Comparison of ENCODE assay signal across 14 cellular contexts in the genomic region with DNA sequence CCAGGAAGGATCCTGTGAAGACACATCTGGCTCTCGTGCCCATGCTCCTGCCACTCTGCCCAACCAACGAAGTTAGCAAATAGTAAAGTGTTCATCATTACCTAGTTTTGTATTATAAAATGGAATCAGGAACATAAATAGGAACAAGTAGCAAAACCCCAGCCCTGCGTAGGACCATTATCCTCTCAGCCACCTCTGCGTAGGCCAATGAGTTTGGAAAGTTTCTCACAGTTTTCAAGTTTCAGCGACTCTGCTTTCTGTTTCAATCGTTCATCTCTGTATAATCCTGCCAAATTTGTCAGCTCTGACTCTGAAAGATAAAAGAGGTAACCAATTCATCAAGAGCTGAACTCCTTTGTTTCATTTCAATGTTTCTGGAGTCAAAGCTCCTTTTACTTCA. TPM values are rescaled to one million over a fixed set of nuclear protein-coding genes. Genes with fewer than 3 reads are reported as not detected.
DNase-seq lines count a peak whose midpoint lies in the region; ATAC-seq, FAIRE-seq and TF ChIP-seq lines count a peak whose summit lies in the region.
"Had no signal": no experiment of that assay in that cellular context is flagged by ENCODE, and none has a peak within 500 bp of the region (broad histone marks: within the 10 kb centered on the region; RNA-seq: fewer than 3 reads in every experiment).

No MANE protein-coding gene starts in this region.

- 35% methylated on average over 6 of the region's 6 CpGs for WGBS in GM12878 (ENCODE audit: insufficient coverage, insufficient replicate concordance, low lambda C conversion rate, missing lambda C conversion rate)

- intact Hi-C loops in GM12878 (cut with micrococcal nuclease; ENCODE audit: unreplicated experiment) (no loop called here), kidney (cut with DNase I) (no loop called here)

- H3K27me3 Mint-ChIP-seq in activated naive CD4-positive, alpha-beta T cell treated with anti-CD3 and anti-CD28 coated beads, Interleukin-2, amount 50 U/mL, for 24 hours = no peaks in the 10 kb centered on the region
- no peaks in the 10 kb centered on the region for H3K27me3 Mint-ChIP-seq in stimulated activated naive CD8-positive, alpha-beta T cell treated with anti-CD3 and anti-CD28 coated beads, Interleukin-15, amount 100 ng/mL, for 72 hours

- POLR2A ChIA-PET in GM12878 (lab: Charles Lee) = interaction anchor here (0.6 to 3.4 kb wide), 9 partner anchors 8 to 142 kb away, joined by 3 to 14 read pairs (median 3); a partner anchor contains a TSS

- CTCF ChIA-PET in GM12878 (lab: Yijun Ruan, JAX) = interaction anchor here (0.6 to 3.8 kb wide), 9 partner anchors 9 to 161 kb away, joined by 3 to 24 read pairs (median 3); a partner anchor contains a TSS

- peak overlapping the region; percentile 23 for H3K4me3 Mint-ChIP-seq in activated naive CD4-positive, alpha-beta T cell treated with anti-CD3 and anti-CD28 coated beads, Interleukin-2, amount 50 U/mL, for 24 hours
- H3K4me3 Mint-ChIP-seq in stimulated activated naive CD8-positive, alpha-beta T cell treated with anti-CD3 and anti-CD28 coated beads, Interleukin-15, amount 100 ng/mL, for 72 hours = peak overlapping the region; percentile 55 to 69

- RAD21 ChIA-PET in GM12878 (lab: Charles Lee; ENCODE audit: unreplicated experiment) = interaction anchor here (0.5 to 3.6 kb wide), 7 partner anchors 10 to 1105 kb away, joined by 3 to 19 read pairs (median 4); a partner anchor contains a TSS

- H4K20me1 ChIP-seq in GM12878 (ENCODE audit: control insufficient read depth, insufficient read depth) = no peaks in the 10 kb centered on the region

- ATAC-seq in HG02798 (IDR thresholded peaks at IDR 0.05; ENCODE audit: poor library complexity, unreplicated experiment) (peak; percentile 59), GM12878 (peak; percentile 88), GM21381 (IDR thresholded peaks at IDR 0.05; ENCODE audit: unreplicated experiment) (no peak), HG03097 (IDR thresholded peaks at IDR 0.05; ENCODE audit: low FRiP score, unreplicated experiment) (no peak)
- peak; percentile 63 for ATAC-seq in stimulated activated naive CD8-positive, alpha-beta T cell treated with anti-CD3 and anti-CD28 coated beads, Interleukin-15, amount 100 ng/mL, for 72 hours

- in situ Hi-C loops in GM12878 (cut with MboI) = no loop called here

- no peaks in the 10 kb centered on the region for H3K36me3 Mint-ChIP-seq in activated naive CD4-positive, alpha-beta T cell treated with anti-CD3 and anti-CD28 coated beads, Interleukin-2, amount 50 U/mL, for 24 hours

- H2AFZ ChIP-seq in GM12878 (ENCODE audit: control insufficient read depth, low read depth, low read length) = peak overlapping the region; percentile 27

- FAIRE-seq in GM12878 (lab: Jason Lieb, UNC) (peak; percentile 57), kidney (lab: Jason Lieb, UNC) (no peak)
- FAIRE-seq: HTR-8/SVneo, islet of Langerhans, RCC 7860 had no signal

- no peaks in the 10 kb centered on the region for H3K27me3 ChIP-seq in GM12878 (replicated peaks in 1 of 2; ENCODE audit: control insufficient read depth in 2 of 2, insufficient read depth in 2 of 2, low read length in 1 of 2)

- TF ChIP-seq RAD21 in GM12878 (IDR thresholded peaks at IDR 0.05; ENCODE audit: insufficient read depth, low read depth, low read length) = no peak

- H3K9me3 ChIP-seq in GM12878 (replicated peaks; ENCODE audit: control insufficient read depth, insufficient read depth, low read length) (no peaks in the 10 kb centered on the region), kidney (ENCODE audit: control insufficient read depth in 1 of 2, low read length in 2 of 2) (no peaks in the 10 kb centered on the region)

- SMC1A ChIA-PET in GM12878 (lab: Charles Lee; ENCODE audit: uncharacterized antibody, unreplicated experiment) = interaction anchor here (0.8 to 3.2 kb wide), 12 partner anchors 7 to 163 kb away, joined by 3 to 19 read pairs (median 4); a partner anchor contains a TSS

- no peak for TF ChIP-seq EP300 in GM12878 (IDR thresholded peaks at IDR 0.05; ENCODE audit: borderline replicate concordance in 1 of 2, control insufficient read depth in 1 of 2, low read depth in 2 of 2, low read length in 2 of 2)

- H3K9me3 Mint-ChIP-seq in activated naive CD4-positive, alpha-beta T cell treated with anti-CD3 and anti-CD28 coated beads, Interleukin-2, amount 50 U/mL, for 24 hours = no peaks in the 10 kb centered on the region
- H3K9me3 Mint-ChIP-seq in stimulated activated naive CD8-positive, alpha-beta T cell treated with anti-CD3 and anti-CD28 coated beads, Interleukin-15, amount 100 ng/mL, for 72 hours = no peaks in the 10 kb centered on the region

- H3K4me1 Mint-ChIP-seq in activated naive CD4-positive, alpha-beta T cell treated with anti-CD3 and anti-CD28 coated beads, Interleukin-2, amount 50 U/mL, for 24 hours = peaks cover 34% of the 10 kb centered on the region
- peaks cover 56% of the 10 kb centered on the region for H3K4me1 Mint-ChIP-seq in stimulated activated naive CD8-positive, alpha-beta T cell treated with anti-CD3 and anti-CD28 coated beads, Interleukin-15, amount 100 ng/mL, for 72 hours

- peak overlapping the region; percentile 37 for H3K27ac Mint-ChIP-seq in activated naive CD4-positive, alpha-beta T cell treated with anti-CD3 and anti-CD28 coated beads, Interleukin-2, amount 50 U/mL, for 24 hours
- H3K27ac Mint-ChIP-seq in stimulated activated naive CD8-positive, alpha-beta T cell treated with anti-CD3 and anti-CD28 coated beads, Interleukin-15, amount 100 ng/mL, for 72 hours = peak overlapping the region; percentile 95

- no peaks in the 10 kb centered on the region for H3K79me2 ChIP-seq in GM12878 (ENCODE audit: control insufficient read depth, insufficient read depth, low read length)

- H3K4me2 ChIP-seq in GM12878 (ENCODE audit: control insufficient read depth, insufficient read depth) = peak overlapping the region; percentile 46

- DNase-seq in activated naive CD4-positive, alpha-beta T cell treated with Interleukin-2 at 50 U/mL for 16 hours = no peak
- DNase-seq in GM12878 (ENCODE audit: low read depth, low spot score) (no peak), kidney (no peak)
- DNase-seq in stimulated activated naive CD8-positive, alpha-beta T cell treated with anti-CD3 and anti-CD28 coated beads, Interleukin-15, amount 100 ng/mL, for 72 hours = no peak
- DNase-seq: NCI-H1048, T1000 had no signal

- no TSS peak for BruUV-seq in GM12878 (replicated peaks; lab: Mats Ljungman, UMichigan)

- H3K4me1 ChIP-seq in GM12878 (ENCODE audit: control insufficient read depth, insufficient read depth, low read length) = peaks cover 21% of the 10 kb centered on the region
- H3K4me1 ChIP-seq in kidney (ENCODE audit: control insufficient read depth in 1 of 2, insufficient read depth in 1 of 2, low read depth in 1 of 2, low read length in 2 of 2) = peaks cover 26 to 43% of the 10 kb centered on the region in 2 donors

- H3K27ac ChIP-seq in GM12878 (ENCODE audit: control insufficient read depth, insufficient read depth) (peak overlapping the region; percentile 51), kidney (ENCODE audit: low read depth in 2 of 2, low read length in 2 of 2) (peak overlapping the region in 1 of 2 donors; percentile 81)

- TF ChIP-seq CTCF in GM12878 (IDR thresholded peaks at IDR 0.05 in 2 of 3, conservative IDR thresholded peaks at IDR 0.05 in 1 of 3; ENCODE audit: control insufficient read depth in 2 of 3, extremely low read depth in 1 of 3, insufficient read depth in 1 of 3, low read depth in 3 of 3, low read length in 3 of 3) (no peak), kidney (IDR thresholded peaks at IDR 0.05; ENCODE audit: borderline replicate concordance, extremely low read depth, insufficient read depth) (no peak)

- no peak overlapping the region for H3K9ac ChIP-seq in GM12878 (ENCODE audit: control insufficient read depth, insufficient read depth, low read length)
- peak overlapping the region in 1 of 2 donors; percentile 3 for H3K9ac ChIP-seq in kidney (ENCODE audit: low read length in 2 of 2)

- H3K4me3 ChIP-seq in GM12878 (no peak overlapping the region), kidney (ENCODE audit: low read length in 2 of 2) (no peak overlapping the region)

- no peak for TF ChIP-seq POLR2A in GM12878 (IDR thresholded peaks at IDR 0.05; ENCODE audit: low read depth, low read length)

- no peaks in the 10 kb centered on the region; a peak in 1 of 4 replicates for H3K36me3 ChIP-seq in GM12878 (ENCODE audit: control insufficient read depth in 2 of 2, insufficient read depth in 2 of 2, low read length in 1 of 2)
- H3K36me3 ChIP-seq in kidney (ENCODE audit: control insufficient read depth in 1 of 2, insufficient read depth in 2 of 2, low read length in 2 of 2) = no peaks in the 10 kb centered on the region

RNA-seq across cellular contexts. Expression of a gene that starts 10.1 kb away (rescaled TPM):
- total RNA-seq in GM12878 (2013; cell fraction: nucleolus; rRNA removed) = 8.9 and 9.5 TPM in 2 replicates
- total RNA-seq in GM12878 (2014; rRNA removed) = 5.1 and 8.1 TPM in 2 replicates
- total RNA-seq in GM12878 (2014; rRNA removed; fragmentation: Illumina TruSeq; extraction: Trizol) = 6.3 and 8.1 TPM in 2 replicates
- 4.1 and 5.6 TPM in 2 replicates for total RNA-seq in GM12878 (2021)
- polyA plus RNA-seq in GM12878 (2011; ENCODE audit: low read depth) = 8.4 TPM
- polyA plus RNA-seq in GM12878 (2011; rRNA removed) = 5.3 and 6.0 TPM in 2 replicates
- polyA plus RNA-seq in GM12878 (2011; cell fraction: cytosol; rRNA removed) = 2.9 and 3.7 TPM in 2 replicates
- polyA plus RNA-seq in GM12878 (2011; cell fraction: nucleus; rRNA removed) = 3.2 and 4.8 TPM in 2 replicates
- polyA plus RNA-seq in GM12878 (2012) = 7.6 and 8.6 TPM in 2 replicates
- polyA plus RNA-seq in GM12878 (2014; fragmentation: Illumina TruSeq; extraction: Trizol) = 6.1 and 9.8 TPM in 2 replicates
- polyA plus RNA-seq in GM12878 (2014; fragmentation: Nextera tagmentation; extraction: Ambion mirVana) = 1 to 10 TPM; 7.6 to 8.5 TPM
- 7.1 and 7.2 TPM in 2 replicates for polyA plus RNA-seq in GM12878 (2014; rRNA removed)
- 1 to 10 TPM; 7.0 to 7.4 TPM for polyA plus RNA-seq in GM12878 (2016; fragmentation: Nextera tagmentation; extraction: Ambion mirVana)
- 2.2 and 2.6 TPM in 2 replicates for polyA minus RNA-seq in GM12878 (2011; rRNA and poly(A)+ RNA removed)
- not detected in 2 replicates for polyA minus RNA-seq in GM12878 (2011; cell fraction: cytosol; rRNA and poly(A)+ RNA removed)
- 2.3 and 3.4 TPM in 2 replicates for polyA minus RNA-seq in GM12878 (2011; cell fraction: nucleus; rRNA and poly(A)+ RNA removed)
- 6.8 TPM for total RNA-seq in kidney
- polyA plus RNA-seq in kidney (ENCODE audit: insufficient read depth, low read depth, low replicate concordance) = 21.6 TPM

RNA-seq across cellular contexts. Expression of a gene that starts 19.1 kb away (rescaled TPM):
- 3.5 and 4.4 TPM in 2 replicates for total RNA-seq in GM12878 (2013; cell fraction: nucleolus; rRNA removed)
- 3.0 and 3.8 TPM in 2 replicates for total RNA-seq in GM12878 (2014; rRNA removed)
- total RNA-seq in GM12878 (2014; rRNA removed; fragmentation: Illumina TruSeq; extraction: Trizol) = 1.7 and 2.0 TPM in 2 replicates
- total RNA-seq in GM12878 (2021) = 6.0 and 6.5 TPM in 2 replicates
- polyA plus RNA-seq in GM12878 (2011; ENCODE audit: low read depth) = 1.4 TPM
- polyA plus RNA-seq in GM12878 (2011; rRNA removed) = 0.59 and 1.1 TPM in 2 replicates
- polyA plus RNA-seq in GM12878 (2011; cell fraction: cytosol; rRNA removed) = 1.3 and 2.2 TPM in 2 replicates
- polyA plus RNA-seq in GM12878 (2011; cell fraction: nucleus; rRNA removed) = 3.4 and 4.5 TPM in 2 replicates
- polyA plus RNA-seq in GM12878 (2012) = 3.8 and 5.2 TPM in 2 replicates
- polyA plus RNA-seq in GM12878 (2014; fragmentation: Illumina TruSeq; extraction: Trizol) = 0.78 and 1.4 TPM in 2 replicates
- polyA plus RNA-seq in GM12878 (2014; fragmentation: Nextera tagmentation; extraction: Ambion mirVana) = under 1 TPM; 0.14 to 0.58 TPM
- 4.7 and 5.1 TPM in 2 replicates for polyA plus RNA-seq in GM12878 (2014; rRNA removed)
- polyA plus RNA-seq in GM12878 (2016; fragmentation: Nextera tagmentation; extraction: Ambion mirVana) = 1 to 10 TPM; 6.2 to 8.1 TPM
- polyA minus RNA-seq in GM12878 (2011; rRNA and poly(A)+ RNA removed) = 0.95 and 1.9 TPM in 2 replicates
- 0.73 and 1.1 TPM in 2 replicates for polyA minus RNA-seq in GM12878 (2011; cell fraction: cytosol; rRNA and poly(A)+ RNA removed)
- polyA minus RNA-seq in GM12878 (2011; cell fraction: nucleus; rRNA and poly(A)+ RNA removed) = 3.4 and 6.2 TPM in 2 replicates
- 3.8 TPM for total RNA-seq in kidney
- polyA plus RNA-seq in kidney (ENCODE audit: insufficient read depth, low read depth, low replicate concordance) = 1.5 TPM

RNA-seq across cellular contexts. Expression of a gene that starts 24.2 kb away (rescaled TPM):
- total RNA-seq in GM12878 (2013; cell fraction: nucleolus; rRNA removed) = 108 and 124 TPM in 2 replicates
- total RNA-seq in GM12878 (2014; rRNA removed) (211 and 238 TPM in 2 replicates), GM12878 (2014; rRNA removed; fragmentation: Illumina TruSeq; extraction: Trizol) (132 and 157 TPM in 2 replicates), GM12878 (2021) (200 and 218 TPM in 2 replicates), kidney (49.6 TPM)
- polyA plus RNA-seq in GM12878 (2011; ENCODE audit: low read depth) = 170 TPM
- polyA plus RNA-seq in GM12878 (2011; rRNA removed) (37.4 and 65.2 TPM in 2 replicates), GM12878 (2014; fragmentation: Illumina TruSeq; extraction: Trizol) (44.1 and 147 TPM in 2 replicates), GM12878 (2014; fragmentation: Nextera tagmentation; extraction: Ambion mirVana) (10 to 100 TPM; 19.3 to 56.9 TPM), GM12878 (2014; rRNA removed) (291 and 321 TPM in 2 replicates), GM12878 (2016; fragmentation: Nextera tagmentation; extraction: Ambion mirVana) (100 to 1,000 TPM; 369 to 406 TPM), kidney (ENCODE audit: insufficient read depth, low read depth, low replicate concordance) (1.2 TPM)
- polyA plus RNA-seq in GM12878 (2011; cell fraction: cytosol; rRNA removed) = 96.6 and 144 TPM in 2 replicates
- polyA plus RNA-seq in GM12878 (2011; cell fraction: nucleus; rRNA removed) = 140 and 154 TPM in 2 replicates
- polyA plus RNA-seq in GM12878 (2012) = 253 and 361 TPM in 2 replicates
- polyA minus RNA-seq in GM12878 (2011; rRNA and poly(A)+ RNA removed) = 43.4 and 79.0 TPM in 2 replicates
- polyA minus RNA-seq in GM12878 (2011; cell fraction: cytosol; rRNA and poly(A)+ RNA removed) = 21.8 and 23.1 TPM in 2 replicates
- 58.2 and 93.9 TPM in 2 replicates for polyA minus RNA-seq in GM12878 (2011; cell fraction: nucleus; rRNA and poly(A)+ RNA removed)

RNA-seq across cellular contexts. Expression of a gene that starts 25.4 kb away (rescaled TPM):
- total RNA-seq in GM12878 (2013; cell fraction: nucleolus; rRNA removed) = 9.8 and 13.1 TPM in 2 replicates
- total RNA-seq in GM12878 (2014; rRNA removed) = 5.3 and 6.4 TPM in 2 replicates
- 10.6 and 10.8 TPM in 2 replicates for total RNA-seq in GM12878 (2014; rRNA removed; fragmentation: Illumina TruSeq; extraction: Trizol)
- total RNA-seq in GM12878 (2021) = 16.9 and 19.7 TPM in 2 replicates
- polyA plus RNA-seq in GM12878 (2011; ENCODE audit: low read depth) = 7.0 TPM
- 21.0 and 34.0 TPM in 2 replicates for polyA plus RNA-seq in GM12878 (2011; rRNA removed)
- 5.6 and 8.9 TPM in 2 replicates for polyA plus RNA-seq in GM12878 (2011; cell fraction: cytosol; rRNA removed)
- 4.0 and 5.5 TPM in 2 replicates for polyA plus RNA-seq in GM12878 (2011; cell fraction: nucleus; rRNA removed)
- polyA plus RNA-seq in GM12878 (2012) = 12.4 and 17.4 TPM in 2 replicates
- polyA plus RNA-seq in GM12878 (2014; fragmentation: Illumina TruSeq; extraction: Trizol) = 17.5 and 22.6 TPM in 2 replicates
- 10 to 100 TPM; 20.5 to 26.7 TPM for polyA plus RNA-seq in GM12878 (2014; fragmentation: Nextera tagmentation; extraction: Ambion mirVana)
- polyA plus RNA-seq in GM12878 (2014; rRNA removed) = 5.3 and 10.1 TPM in 2 replicates
- polyA plus RNA-seq in GM12878 (2016; fragmentation: Nextera tagmentation; extraction: Ambion mirVana) = 10 to 100 TPM; 16.7 to 18.0 TPM
- polyA minus RNA-seq in GM12878 (2011; rRNA and poly(A)+ RNA removed) = 6.6 and 10.5 TPM in 2 replicates
- polyA minus RNA-seq in GM12878 (2011; cell fraction: cytosol; rRNA and poly(A)+ RNA removed) = 3.2 and 7.4 TPM in 2 replicates
- 2.2 and 2.9 TPM in 2 replicates for polyA minus RNA-seq in GM12878 (2011; cell fraction: nucleus; rRNA and poly(A)+ RNA removed)
- total RNA-seq in kidney = 13.7 TPM
- polyA plus RNA-seq in kidney (ENCODE audit: insufficient read depth, low read depth, low replicate concordance) = 3.9 TPM

RNA-seq across cellular contexts. Expression of a gene that starts 30.9 kb away (rescaled TPM):
- 24.3 and 24.7 TPM in 2 replicates for total RNA-seq in GM12878 (2013; cell fraction: nucleolus; rRNA removed)
- total RNA-seq in GM12878 (2014; rRNA removed) (0.98 and 1.2 TPM in 2 replicates), GM12878 (2014; rRNA removed; fragmentation: Illumina TruSeq; extraction: Trizol) (1.7 and 2.4 TPM in 2 replicates), GM12878 (2021) (4.1 and 4.7 TPM in 2 replicates), kidney (3.5 TPM)
- polyA plus RNA-seq in GM12878 (2011; ENCODE audit: low read depth) = 1.2 TPM
- polyA plus RNA-seq in GM12878 (2011; rRNA removed) (1.1 and 1.5 TPM in 2 replicates), GM12878 (2014; fragmentation: Illumina TruSeq; extraction: Trizol) (0.95 and 1.7 TPM in 2 replicates), GM12878 (2014; fragmentation: Nextera tagmentation; extraction: Ambion mirVana) (under 1 TPM; 0.35 to 0.74 TPM), GM12878 (2014; rRNA removed) (3.2 and 3.3 TPM in 2 replicates), GM12878 (2016; fragmentation: Nextera tagmentation; extraction: Ambion mirVana) (1 to 10 TPM; 1.5 to 1.6 TPM), kidney (ENCODE audit: insufficient read depth, low read depth, low replicate concordance) (31.9 TPM)
- 1.2 and 1.3 TPM in 2 replicates for polyA plus RNA-seq in GM12878 (2011; cell fraction: cytosol; rRNA removed)
- 18.8 and 22.0 TPM in 2 replicates for polyA plus RNA-seq in GM12878 (2011; cell fraction: nucleus; rRNA removed)
- 3.3 and 4.3 TPM in 2 replicates for polyA plus RNA-seq in GM12878 (2012)
- polyA minus RNA-seq in GM12878 (2011; rRNA and poly(A)+ RNA removed) = 5.6 and 11.2 TPM in 2 replicates
- not detected in 2 replicates for polyA minus RNA-seq in GM12878 (2011; cell fraction: cytosol; rRNA and poly(A)+ RNA removed)
- 9.8 and 16.2 TPM in 2 replicates for polyA minus RNA-seq in GM12878 (2011; cell fraction: nucleus; rRNA and poly(A)+ RNA removed)
- total RNA-seq: NCI-H460 had no signal

Comparison
In these comparisons a context has a peak if more than half of its experiments do, and no peak if none do; other contexts are left out.
1. ATAC-seq: peak in HG02798 (single experiment), GM12878 (single experiment) and stimulated activated naive CD8-positive, alpha-beta T cell treated with anti-CD3 and anti-CD28 coated beads, Interleukin-15, amount 100 ng/mL, for 72 hours (single experiment); none in GM21381 (single experiment) and HG03097 (single experiment).